ENCODE assay signal across 16 cellular contexts in the genomic region with DNA sequence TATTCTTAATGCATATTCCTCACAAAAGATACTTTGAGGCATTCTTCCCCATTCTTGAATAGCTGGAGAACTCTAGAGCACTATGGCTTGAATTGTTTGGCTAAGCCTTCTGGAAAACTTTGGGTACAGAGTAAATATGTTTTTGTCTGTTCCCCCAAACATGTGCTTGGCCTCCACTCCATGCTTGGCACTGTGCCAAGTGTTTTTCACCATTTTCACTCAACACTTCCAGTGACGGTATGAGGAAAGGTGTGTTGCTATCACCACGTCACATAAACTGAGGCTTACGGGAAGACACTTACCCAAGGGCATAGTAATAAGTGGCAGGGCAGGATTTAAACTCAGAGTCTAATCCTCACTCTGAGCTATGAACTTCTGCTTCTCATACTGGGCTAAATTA.
DNase-seq lines count a peak whose midpoint lies in the region; TF ChIP-seq lines count a peak whose summit lies in the region.
"Had no signal": no experiment of that assay in that cellular context is flagged by ENCODE, and none has a peak within 500 bp of the region (broad histone marks: within the 10 kb centered on the region; RNA-seq: fewer than 3 reads in every experiment).

No MANE protein-coding gene starts in this region.

- POLR2A ChIA-PET in HEK293 (lab: Yijun Ruan, JAX), result no interaction called here

- no peaks in the 10 kb centered on the region for H3K36me3 ChIP-seq in HEK293 (ENCODE audit: control insufficient read depth in 2 of 2, insufficient read depth in 1 of 2, low read length in 2 of 2)
- H3K36me3 ChIP-seq: BLaER1 had no signal

- CTCF ChIA-PET in HEK293 (lab: Yijun Ruan, JAX), result interaction anchor here (0.6 to 2.1 kb wide), 3 partner anchors 18 to 221 kb away, joined by 3 to 6 read pairs (median 4); no protein-coding TSS in a partner anchor

- TF ChIP-seq CTCF in HEK293 (tag by site-specific recombination; IDR thresholded peaks at IDR 0.05) (no peak), epithelial cell of esophagus (IDR thresholded peaks at IDR 0.05; ENCODE audit: insufficient read depth, low read depth, low read length, missing control alignments) (no peak)

- DNase-seq in DMS53 (lab: John Stamatoyannopoulos, UW) (peak; percentile 7), DMS53 treated with DMSO at 0.1 percent for 48 hours (lab: John Stamatoyannopoulos, UW; ENCODE audit: unreplicated experiment) (no peak), epithelial cell of esophagus (ENCODE audit: low read depth) (peak; percentile 25), SW 1271 (lab: John Stamatoyannopoulos, UW) (no peak)
- no peak for DNase-seq in stimulated activated CD4-positive, alpha-beta T cell treated with anti-CD3 and anti-CD28 coated beads, Interleukin-4, amount 100 ng/mL, for 1 hour
- DNase-seq: CD4-positive, CD25-positive, alpha-beta regulatory T cell; CD8-positive, alpha-beta T cell; DMS 273 treated with DMSO at 0.1 percent for 48 hours; DND-41; GOT3; HCEC 1CT had no signal

- no peak overlapping the region for H3K27ac ChIP-seq in HEK293 (ENCODE audit: extremely low read depth, low read depth, low read length)
- H3K27ac ChIP-seq: 22Rv1, BLaER1, C4-2B had no signal

- H3K4me1 ChIP-seq in HEK293 (ENCODE audit: control insufficient read depth, insufficient read depth, low read length), result peaks cover 12% of the 10 kb centered on the region
- H3K4me1 ChIP-seq: BLaER1, Caco-2 had no signal

- H3K4me3 ChIP-seq in HEK293 (ENCODE audit: low read depth, low read length) (no peak overlapping the region), epithelial cell of esophagus (ENCODE audit: low read length) (no peak overlapping the region)
- H3K4me3 ChIP-seq: BLaER1 had no signal

- no peaks in the 10 kb centered on the region for H3K9me3 ChIP-seq in HEK293 (ENCODE audit: control insufficient read depth, insufficient read depth, low read depth, low read length)
- H3K9me3 ChIP-seq: BLaER1, Caco-2 had no signal

TF ChIP-seq in HEK293, 187 proteins besides CTCF, POLR2A, EP300 and RAD21:
- TF ChIP-seq KLF7 (tag by site-specific recombination; IDR thresholded peaks at IDR 0.05; ENCODE audit: borderline replicate concordance) (no peak), ZNF629 (tag by site-specific recombination; IDR thresholded peaks at IDR 0.05) (no peak), HOXA7 (CRISPR knock-in tag; IDR thresholded peaks at IDR 0.05; ENCODE audit: borderline replicate concordance) (no peak), KLF1 (tag by site-specific recombination; IDR thresholded peaks at IDR 0.05) (no peak), ZNF280C (tag by site-specific recombination; IDR thresholded peaks at IDR 0.05) (no peak), ZNF37A (tag by site-specific recombination; IDR thresholded peaks at IDR 0.05) (0 out of 2 replicates have a peak, but pooled peaks have one; percentile 36), ZNF830 (tag by site-specific recombination; IDR thresholded peaks at IDR 0.05; ENCODE audit: low read depth) (0 out of 2 replicates have a peak, but pooled peaks have one; percentile 31), ZIC2 (tag by site-specific recombination; IDR thresholded peaks at IDR 0.05) (no peak), HOXC10 (CRISPR knock-in tag; IDR thresholded peaks at IDR 0.05) (no peak), ZNF184 (tag by site-specific recombination; IDR thresholded peaks at IDR 0.05) (0 out of 2 replicates have a peak, but pooled peaks have one; percentile 55), ZNF423 (tag by site-specific recombination; IDR thresholded peaks at IDR 0.05) (no peak), ZNF561 (tag by site-specific recombination; IDR thresholded peaks at IDR 0.05; ENCODE audit: borderline replicate concordance) (peak; percentile 42; the same call in 1 of the 2 replicates), ZBTB11 (tag by site-specific recombination; conservative IDR thresholded peaks at IDR 0.05; ENCODE audit: low read depth) (no peak), KLF8 (tag by site-specific recombination; IDR thresholded peaks at IDR 0.05) (no peak), ZNF585B (tag by site-specific recombination; IDR thresholded peaks at IDR 0.05) (no peak), ZNF544 (tag by site-specific recombination; IDR thresholded peaks at IDR 0.05) (peak; percentile 71; the same call in 1 of the 2 replicates)

Comparison
In these comparisons a context has a peak if more than half of its experiments do, and no peak if none do; other contexts are left out.
1. DNase-seq: peak in DMS53 (single experiment) and epithelial cell of esophagus (single experiment); none in DMS53 treated with DMSO at 0.1 percent for 48 hours (single experiment), SW 1271 (0 of 2) and stimulated activated CD4-positive, alpha-beta T cell treated with anti-CD3 and anti-CD28 coated beads, Interleukin-4, amount 100 ng/mL, for 1 hour (single experiment).